8 cellular contexts compared by ENCODE assay signal in genomic region chr7:144834516-144835165, GRCh38. TPM values are rescaled to one million over a fixed set of nuclear protein-coding genes. Genes with fewer than 3 reads are reported as not detected.
A peak's percentile ranks its signal among the peaks of the same experiment; 100 is the strongest.
DNase-seq lines count a peak whose midpoint lies in the region; ATAC-seq and TF ChIP-seq lines count a peak whose summit lies in the region.

No MANE protein-coding gene starts in this region.

- intact Hi-C loops in esophagus squamous epithelium (cut with DNase I), result no loop called here

- H3K4me1 ChIP-seq in esophagus squamous epithelium (peaks cover 0 to 24% (median 9%) of the 10 kb centered on the region in 3 donors), neutrophil (ENCODE audit: control insufficient read depth in 1 of 2, insufficient read depth in 1 of 2, low read depth in 1 of 2, low read length in 1 of 2) (peaks cover 16 to 18% of the 10 kb centered on the region in 2 experiments)

- WGBS in esophagus squamous epithelium, 2 donors, result 27 to 40% methylated on average over 15 of the region's 15 CpGs

- TF ChIP-seq POLR2A in esophagus squamous epithelium (IDR thresholded peaks at IDR 0.05), result peak in 1 of 4 donors; percentile 33

- ATAC-seq in GM21576 (IDR thresholded peaks at IDR 0.05; ENCODE audit: unreplicated experiment), result peak; percentile 40

- H3K27me3 ChIP-seq in esophagus squamous epithelium, result no peaks in the 10 kb centered on the region
- no peaks in the 10 kb centered on the region for H3K27me3 ChIP-seq in neutrophil

- DNase-seq in ELF-1 (ENCODE audit: low read depth, low spot score), result peak; percentile 23
- DNase-seq in activated CD4-positive, alpha-beta T cell treated with anti-CD3 and anti-CD28 coated beads, Interleukin-2, amount 50 U/mL, for 4 hours, result peak; percentile 26 to 31
- no peak for DNase-seq in esophagus squamous epithelium (lab: John Stamatoyannopoulos, UW)
- no peak for DNase-seq in SW480 (ENCODE audit: low spot score)
- DNase-seq in LoVo (ENCODE audit: low spot score), result no peak

- H3K27ac ChIP-seq in KOPT-K1 (ENCODE audit: low read depth, low read length, poor library complexity, severe bottlenecking), result peak overlapping the region; percentile 66
- peak overlapping the region; percentile 88 to 97 (median 92) for H3K27ac ChIP-seq in esophagus squamous epithelium
- H3K27ac ChIP-seq in neutrophil, result peak overlapping the region; percentile 89

- H3K36me3 ChIP-seq in KOPT-K1 (ENCODE audit: insufficient read depth, low read length) (no peaks in the 10 kb centered on the region), esophagus squamous epithelium (no peaks in the 10 kb centered on the region), neutrophil (no peaks in the 10 kb centered on the region)

- peak overlapping the region; percentile 67 to 87 (median 80) for H3K4me3 ChIP-seq in esophagus squamous epithelium
- peak overlapping the region; percentile 72 to 73 for H3K4me3 ChIP-seq in neutrophil (ENCODE audit: low read depth in 1 of 2, low read length in 1 of 2)

- TF ChIP-seq CTCF in esophagus squamous epithelium (IDR thresholded peaks at IDR 0.05) (no peak), neutrophil (IDR thresholded peaks at IDR 0.05) (no peak)

- H3K9me3 ChIP-seq in KOPT-K1 (ENCODE audit: insufficient read depth, low read length, poor library complexity, severe bottlenecking) (no peaks in the 10 kb centered on the region), esophagus squamous epithelium (no peaks in the 10 kb centered on the region), neutrophil (no peaks in the 10 kb centered on the region)

RNA-seq across cellular contexts. Expression of gene TPK1, which starts 1.2 kb away (rescaled TPM):
- total RNA-seq in esophagus squamous epithelium, result 1 to 10 TPM; 2.3 to 8.4 (median 2.7) TPM

Comparison
In these comparisons a context has a peak if more than half of its experiments do, and no peak if none do; other contexts are left out.
1. DNase-seq: peak in ELF-1 (single experiment) and activated CD4-positive, alpha-beta T cell treated with anti-CD3 and anti-CD28 coated beads, Interleukin-2, amount 50 U/mL, for 4 hours (2 of 2); none in esophagus squamous epithelium (single experiment), SW480 (single experiment) and LoVo (single experiment).
2. Peak in every context shown above with its lines, with median percentiles within 50 percentile points of each other: H3K27ac ChIP-seq.